In the genomic region with DNA sequence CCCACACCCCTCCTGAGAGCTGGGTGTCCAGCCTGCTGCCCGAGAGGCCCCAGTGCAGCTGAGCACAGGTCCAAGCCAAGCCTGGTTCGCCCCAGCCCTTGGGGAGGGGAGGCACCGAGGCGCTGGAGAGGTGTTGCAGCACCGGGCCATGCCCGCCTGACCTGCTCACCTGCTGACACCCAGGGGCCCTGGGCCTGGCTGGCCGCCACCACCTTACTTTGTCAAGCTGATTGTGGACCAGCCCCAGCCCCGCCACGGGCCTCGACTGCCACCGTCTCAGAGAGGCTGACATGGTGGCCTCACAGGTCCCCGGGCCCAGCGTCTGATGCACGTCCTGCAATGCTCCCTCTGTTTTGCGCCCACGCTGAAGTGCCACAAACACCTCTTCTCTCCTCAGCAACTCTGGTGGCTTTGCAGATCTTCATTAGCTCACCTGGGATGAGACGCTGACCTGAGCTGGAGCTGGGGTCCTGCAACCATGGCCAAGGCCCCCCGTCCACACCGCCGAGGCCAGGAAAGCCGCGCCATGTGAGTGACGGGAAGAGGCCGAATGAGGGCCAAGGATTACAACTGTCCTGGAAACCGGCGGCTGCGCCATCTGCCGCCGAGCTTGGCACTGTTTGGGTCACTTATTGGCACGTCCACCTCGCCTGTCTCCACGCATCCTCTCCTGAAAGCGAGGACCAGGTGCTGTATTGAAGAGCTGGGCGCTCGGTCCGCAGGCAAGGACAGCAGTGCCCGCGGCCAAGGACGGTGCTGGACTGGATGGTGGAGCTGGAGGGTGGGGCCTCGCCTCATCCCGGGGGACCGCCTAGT, we compare ENCODE assay signal across 19 cellular contexts. TPM values are rescaled to one million over a fixed set of nuclear protein-coding genes. Genes with fewer than 3 reads are reported as not detected.
"Had no signal": no experiment of that assay in that cellular context is flagged by ENCODE, and none has a peak within 500 bp of the region (broad histone marks: within the 10 kb centered on the region; RNA-seq: fewer than 3 reads in every experiment).

No MANE protein-coding gene starts in this region.

- DNase-seq: activated CD4-positive, alpha-beta memory T cell treated with anti-CD3 and anti-CD28 coated beads for 36 hours; activated CD4-positive, alpha-beta T cell treated with anti-CD3 and anti-CD28 coated beads for 48 hours; activated effector memory CD4-positive, alpha-beta T cell treated with Interleukin-2 at 50 U/mL for 16 hours; activated naive CD4-positive, alpha-beta T cell treated with anti-CD3 and anti-CD28 coated beads for 36 hours; activated T-cell treated with anti-CD3 and anti-CD28 coated beads, Interleukin-2, amount 50 U/mL, for 72 hours; amygdala; mammary epithelial cell; nephron progenitor cell; nucleus accumbens; spleen; stimulated activated CD4-positive, alpha-beta T cell treated with anti-CD3 and anti-CD28 coated beads, Interleukin-4, amount 100 ng/mL, for 1 hour; stimulated activated naive CD4-positive, alpha-beta T cell treated with Interleukin-2 at 50 U/mL for 16 hours had no signal

- H3K4me1 ChIP-seq: heart left ventricle, spleen had no signal

- ATAC-seq: activated T-cell treated with anti-CD3 and anti-CD28 coated beads, Interleukin-2, amount 50 U/mL, for 72 hours; heart left ventricle; SK-N-SH treated with all-trans-retinoic acid at 6 μM for 48 hours had no signal

- H3K4me3 ChIP-seq: cardiac muscle cell, heart left ventricle, spleen, thoracic aorta had no signal

- H3K27ac ChIP-seq: cardiac muscle cell, heart left ventricle, spleen, thoracic aorta had no signal

- H3K36me3 ChIP-seq: cardiac muscle cell, heart left ventricle, spleen, thoracic aorta had no signal

- H3K9me3 ChIP-seq: thoracic aorta had no signal

- FAIRE-seq: colon, keratinocyte had no signal

RNA-seq across cellular contexts. Expression of a gene that starts 7.6 kb away (rescaled TPM):
- total RNA-seq: fibroblast of villous mesenchyme had no signal
